ENCODE assay signal across 24 cellular contexts in genomic region chr10:77984986-77985385, GRCh38.
"Had no signal": no experiment of that assay in that cellular context is flagged by ENCODE, and none has a peak within 500 bp of the region (broad histone marks: within the 10 kb centered on the region; RNA-seq: fewer than 3 reads in every experiment).

No MANE protein-coding gene starts in this region.

- H3K9me3 ChIP-seq: ascending aorta, body of pancreas, SJSA1 had no signal

- H3K27ac Mint-ChIP-seq: activated CD4-positive, alpha-beta T cell treated with anti-CD3 and anti-CD28 coated beads for 36 hours; activated CD8-positive, alpha-beta T cell treated with anti-CD3 and anti-CD28 coated beads for 36 hours; activated T-cell treated with anti-CD3 and anti-CD28 coated beads, Interleukin-2, amount 50 U/mL, for 72 hours; activated T-helper 2 cell treated with anti-CD3 and anti-CD28 coated beads, Interferon-gamma antibody, Interleukin-2, Interleukin-4, amounts not matched to agents 10 μg/mL and 5 μg/mL and 100 μg/mL, durations not matched to agents 14 hours and 24 hours and 36 hours; T-cell had no signal

- H3K27me3 Mint-ChIP-seq: activated CD4-positive, alpha-beta T cell treated with anti-CD3 and anti-CD28 coated beads for 36 hours; activated CD8-positive, alpha-beta T cell treated with anti-CD3 and anti-CD28 coated beads for 36 hours; activated naive CD4-positive, alpha-beta T cell treated with anti-CD3 and anti-CD28 coated beads, Interleukin-2, amount 10 ng/mL, durations not matched to agents 7 days and 5 days; T-cell had no signal

- DNase-seq: activated CD4-positive, alpha-beta T cell treated with anti-CD3 and anti-CD28 coated beads for 36 hours; activated CD8-positive, alpha-beta memory T cell treated with anti-CD3 and anti-CD28 coated beads, Interleukin-2, amount 50 U/mL, for 4 hours; activated CD8-positive, alpha-beta T cell treated with anti-CD3 and anti-CD28 coated beads for 36 hours; activated gamma-delta T cell treated with Interleukin-2 at 50 U/mL for 16 hours; activated naive CD4-positive, alpha-beta T cell treated with anti-CD3 and anti-CD28 coated beads, Interleukin-2, amount 10 ng/mL, durations not matched to agents 7 days and 5 days; activated T-cell treated with anti-CD3 and anti-CD28 coated beads, Interleukin-2, amount 50 U/mL, for 72 hours; body of pancreas; IMR-90; Kasumi-1; KBM-7; NCI-H1105 treated with DMSO at 0.1 percent for 48 hours; NCI-H1436 treated with DMSO at 0.1 percent for 48 hours; NCI-H187; NCI-H2081; NCI-H446; NCI-H524; SHP77; T-cell; T-helper 2 cell; T1000 had no signal

- H3K4me3 Mint-ChIP-seq: activated CD4-positive, alpha-beta T cell treated with anti-CD3 and anti-CD28 coated beads for 36 hours; activated CD8-positive, alpha-beta T cell treated with anti-CD3 and anti-CD28 coated beads for 36 hours; activated naive CD4-positive, alpha-beta T cell treated with anti-CD3 and anti-CD28 coated beads, Interleukin-2, amount 10 ng/mL, durations not matched to agents 7 days and 5 days; activated T-cell treated with anti-CD3 and anti-CD28 coated beads, Interleukin-2, amount 50 U/mL, for 72 hours; T-cell had no signal

- ATAC-seq: activated CD4-positive, alpha-beta T cell treated with anti-CD3 and anti-CD28 coated beads for 36 hours; activated CD8-positive, alpha-beta T cell treated with anti-CD3 and anti-CD28 coated beads for 36 hours; activated T-cell treated with anti-CD3 and anti-CD28 coated beads, Interleukin-2, amount 50 U/mL, for 72 hours; body of pancreas; T-cell had no signal

- H3K9me3 Mint-ChIP-seq: activated CD8-positive, alpha-beta T cell treated with anti-CD3 and anti-CD28 coated beads for 36 hours; activated naive CD4-positive, alpha-beta T cell treated with anti-CD3 and anti-CD28 coated beads, Interleukin-2, amount 10 ng/mL, durations not matched to agents 7 days and 5 days; activated T-cell treated with anti-CD3 and anti-CD28 coated beads, Interleukin-2, amount 50 U/mL, for 72 hours; activated T-helper 2 cell treated with anti-CD3 and anti-CD28 coated beads, Interferon-gamma antibody, Interleukin-2, Interleukin-4, amounts not matched to agents 10 μg/mL and 5 μg/mL and 100 μg/mL, durations not matched to agents 14 hours and 24 hours and 36 hours; T-cell had no signal

- H3K4me1 Mint-ChIP-seq: activated naive CD4-positive, alpha-beta T cell treated with anti-CD3 and anti-CD28 coated beads, Interleukin-2, amount 10 ng/mL, durations not matched to agents 7 days and 5 days; T-cell had no signal

- H3K27me3 ChIP-seq: ascending aorta, body of pancreas, SJSA1 had no signal

- H3K27ac ChIP-seq: ascending aorta, body of pancreas, SJSA1, VCaP had no signal

- H3K4me3 ChIP-seq: ascending aorta, body of pancreas, SJSA1 had no signal
